ENCODE assay signal across 12 cellular contexts in genomic region chr4:144734522-144734921, GRCh38.
DNase-seq lines count a peak whose midpoint lies in the region; ATAC-seq and TF ChIP-seq lines count a peak whose summit lies in the region.
"Had no signal": no experiment of that assay in that cellular context is flagged by ENCODE, and none has a peak within 500 bp of the region (broad histone marks: within the 10 kb centered on the region; RNA-seq: fewer than 3 reads in every experiment).

No MANE protein-coding gene starts in this region.

- DNase-seq in GM23248: peak; percentile 59
- DNase-seq in RWPE2 (ENCODE audit: low spot score): peak; percentile 62
- DNase-seq in fibroblast of peridontal ligament (ENCODE audit: extremely low read depth): peak; percentile 12
- peak; percentile 3 to 11 for DNase-seq in trophoblast cell
- no peak for DNase-seq in stimulated activated CD8-positive, alpha-beta memory T cell treated with anti-CD3 and anti-CD28 coated beads, Interleukin-4, amount 100 ng/mL, for 48 hours
- DNase-seq in coronary artery (ENCODE audit: low spot score): no peak
- DNase-seq: activated CD4-positive, alpha-beta T cell treated with anti-CD3 and anti-CD28 coated beads, Interleukin-2, amount 10 ng/mL, durations not matched to agents 24 days and 14 days; CD8-positive, alpha-beta T cell; NCI-H446 treated with DMSO at 0.1 percent for 48 hours had no signal

- no peak overlapping the region for H2BK12ac ChIP-seq in trophoblast cell (ENCODE audit: low read length)

- no peak overlapping the region for H4K8ac ChIP-seq in trophoblast cell (ENCODE audit: low read depth, low read length)

- in situ Hi-C loops in GM23248 (cut with MboI): no loop called here

- H2AFZ ChIP-seq in GM23248 (no peak overlapping the region), trophoblast cell (ENCODE audit: insufficient read depth, low read length, poor library complexity) (no peak overlapping the region)

- H3K18ac ChIP-seq in trophoblast cell (ENCODE audit: low read length): no peak overlapping the region

- H2AK5ac ChIP-seq in trophoblast cell (ENCODE audit: low read length): no peak overlapping the region

- no peak overlapping the region for H3K4ac ChIP-seq in trophoblast cell (ENCODE audit: low read depth, low read length)

- H3K9ac ChIP-seq in GM23248 (no peak overlapping the region), trophoblast cell (ENCODE audit: low read length) (no peak overlapping the region)

- no peak overlapping the region for H3K4me2 ChIP-seq in GM23248 (ENCODE audit: unreplicated experiment)
- no peak overlapping the region for H3K4me2 ChIP-seq in trophoblast cell (ENCODE audit: low read length)

- no peak overlapping the region for H2BK120ac ChIP-seq in trophoblast cell (ENCODE audit: insufficient read depth, low read length, poor library complexity)

- H3K23ac ChIP-seq in trophoblast cell (ENCODE audit: low read length): no peak overlapping the region

- ATAC-seq in RWPE2 (ENCODE audit: low read depth): peak; percentile 96
- no peak for ATAC-seq in HG03045 (IDR thresholded peaks at IDR 0.05; ENCODE audit: unreplicated experiment)
- no peak for ATAC-seq in GM21526 (IDR thresholded peaks at IDR 0.05; ENCODE audit: low FRiP score, unreplicated experiment)
- ATAC-seq: body of pancreas; CD8-positive, alpha-beta T cell had no signal

- H3K27ac ChIP-seq in GM23248: no peak overlapping the region
- peak overlapping the region; percentile 75 for H3K27ac ChIP-seq in RWPE2 (ENCODE audit: poor library complexity, severe bottlenecking)
- no peak overlapping the region for H3K27ac ChIP-seq in trophoblast cell (ENCODE audit: low read depth, low read length)
- H3K27ac ChIP-seq in coronary artery: no peak overlapping the region
- H3K27ac ChIP-seq: body of pancreas had no signal

- H3K9me3 ChIP-seq in GM23248 (ENCODE audit: low read depth) (no peaks in the 10 kb centered on the region), RWPE2 (ENCODE audit: severe bottlenecking) (no peaks in the 10 kb centered on the region), trophoblast cell (ENCODE audit: insufficient read depth, low read depth, low read length) (no peaks in the 10 kb centered on the region)
- H3K9me3 ChIP-seq: body of pancreas had no signal

- no peaks in the 10 kb centered on the region for H4K20me1 ChIP-seq in GM23248 (ENCODE audit: insufficient read depth)

- H3F3A ChIP-seq in GM23248 (ENCODE audit: insufficient read depth): no peaks in the 10 kb centered on the region

- TF ChIP-seq CTCF in RWPE2 (IDR thresholded peaks at IDR 0.05; ENCODE audit: poor library complexity, severe bottlenecking): no peak
- TF ChIP-seq CTCF in coronary artery (IDR thresholded peaks at IDR 0.05): no peak

- no peaks in the 10 kb centered on the region for H3K27me3 ChIP-seq in GM23248 (replicated peaks; ENCODE audit: insufficient read depth)
- H3K27me3 ChIP-seq in RWPE2 (ENCODE audit: insufficient read depth, poor library complexity, severe bottlenecking): no peaks in the 10 kb centered on the region
- no peaks in the 10 kb centered on the region for H3K27me3 ChIP-seq in trophoblast cell (ENCODE audit: insufficient read depth, low read length)
- H3K27me3 ChIP-seq: body of pancreas had no signal

- H4K91ac ChIP-seq in trophoblast cell (ENCODE audit: low read depth, low read length): no peak overlapping the region

- no peak overlapping the region for H3K14ac ChIP-seq in trophoblast cell (ENCODE audit: low read length)

- H3K4me3 ChIP-seq in GM23248 (no peak overlapping the region), RWPE2 (ENCODE audit: severe bottlenecking) (no peak overlapping the region), trophoblast cell (ENCODE audit: low read depth, low read length) (no peak overlapping the region), coronary artery (no peak overlapping the region)
- H3K4me3 ChIP-seq: body of pancreas had no signal

- no peaks in the 10 kb centered on the region for H3K9me2 ChIP-seq in GM23248 (ENCODE audit: insufficient read depth)

- H2BK5ac ChIP-seq in trophoblast cell (ENCODE audit: low read depth, low read length, poor library complexity): no peak overlapping the region

- no peaks in the 10 kb centered on the region for H3K79me1 ChIP-seq in trophoblast cell (ENCODE audit: low read length)

- no peaks in the 10 kb centered on the region for H3K36me3 ChIP-seq in GM23248 (ENCODE audit: low read depth)
- H3K36me3 ChIP-seq in RWPE2 (ENCODE audit: low read depth): no peaks in the 10 kb centered on the region
- H3K36me3 ChIP-seq in trophoblast cell (ENCODE audit: control insufficient read depth in 1 of 2, insufficient read depth in 2 of 2, low read length in 2 of 2): no peaks in the 10 kb centered on the region

- H3K79me2 ChIP-seq in GM23248 (ENCODE audit: insufficient read depth) (no peaks in the 10 kb centered on the region), trophoblast cell (ENCODE audit: control insufficient read depth, insufficient read depth, low read length, poor library complexity) (no peaks in the 10 kb centered on the region)

- WGBS in GM23248 (ENCODE audit: low coverage in 1 of 2, low lambda C conversion rate in 2 of 2, missing lambda C conversion rate in 2 of 2), 2 experiments: 51 to 60% methylated on average over 4 of the region's 4 CpGs
- WGBS in trophoblast cell (ENCODE audit: extremely low coverage, insufficient coverage, insufficient read length): no CpG with 5 or more reads among the region's 4 CpGs

- no peak overlapping the region for H4K12ac ChIP-seq in trophoblast cell (ENCODE audit: low read depth, low read length)

- peaks cover 9% of the 10 kb centered on the region for H3K4me1 ChIP-seq in GM23248 (ENCODE audit: insufficient read depth)
- peaks cover 25% of the 10 kb centered on the region for H3K4me1 ChIP-seq in RWPE2 (ENCODE audit: insufficient read depth, poor library complexity, severe bottlenecking)
- H3K4me1 ChIP-seq in trophoblast cell (ENCODE audit: control insufficient read depth in 1 of 2, insufficient read depth in 2 of 2, low read length in 2 of 2): peaks cover 0 to 3% of the 10 kb centered on the region in 2 experiments

Comparison
In these comparisons a context has a peak if more than half of its experiments do, and no peak if none do; other contexts are left out.
1. DNase-seq: peak in GM23248 (single experiment), RWPE2 (single experiment), fibroblast of peridontal ligament (single experiment) and trophoblast cell (2 of 2); none in stimulated activated CD8-positive, alpha-beta memory T cell treated with anti-CD3 and anti-CD28 coated beads, Interleukin-4, amount 100 ng/mL, for 48 hours (single experiment) and coronary artery (single experiment).